In genomic region chr4:5463936-5464650, GRCh38 we compare ENCODE assay signal across 17 cellular contexts.
DNase-seq lines count a peak whose midpoint lies in the region; ATAC-seq, FAIRE-seq and TF ChIP-seq lines count a peak whose summit lies in the region.
"Had no signal": no experiment of that assay in that cellular context is flagged by ENCODE, and none has a peak within 500 bp of the region (broad histone marks: within the 10 kb centered on the region; RNA-seq: fewer than 3 reads in every experiment).

No MANE protein-coding gene starts in this region.

- H2AFZ ChIP-seq in Karpas-422 (ENCODE audit: low read length), result no peak overlapping the region
- H2AFZ ChIP-seq: GM23248 had no signal

- TF ChIP-seq POLR2A in spleen (IDR thresholded peaks at IDR 0.05), result no peak
- TF ChIP-seq POLR2A in GM12891 (IDR thresholded peaks at IDR 0.05; ENCODE audit: low read depth, low read length), result no peak

- ATAC-seq in GM19328 (IDR thresholded peaks at IDR 0.05; ENCODE audit: unreplicated experiment), result no peak
- ATAC-seq: HCT116 had no signal

- H3K9me3 ChIP-seq in Karpas-422 (ENCODE audit: low read length) (no peaks in the 10 kb centered on the region), endodermal cell (ENCODE audit: control insufficient read depth, low read length) (no peaks in the 10 kb centered on the region), spleen (no peaks in the 10 kb centered on the region)
- H3K9me3 ChIP-seq: BE2C had no signal

- no peaks in the 10 kb centered on the region for H3K9me3 Mint-ChIP-seq in endodermal cell

- no peak overlapping the region for H3K4me3 ChIP-seq in Karpas-422 (ENCODE audit: low read length)
- H3K4me3 ChIP-seq in endodermal cell (ENCODE audit: low read length), result no peak overlapping the region
- H3K4me3 ChIP-seq in spleen, result no peak overlapping the region
- H3K4me3 ChIP-seq: GM23248 had no signal

- H3K36me3 ChIP-seq in Karpas-422 (ENCODE audit: insufficient read depth, low read length) (no peaks in the 10 kb centered on the region), endodermal cell (ENCODE audit: control insufficient read depth, insufficient read depth, low read length) (no peaks in the 10 kb centered on the region), spleen (no peaks in the 10 kb centered on the region)
- H3K36me3 ChIP-seq: BE2C had no signal

- H3K9ac ChIP-seq in Karpas-422 (ENCODE audit: low read length) (no peak overlapping the region), endodermal cell (ENCODE audit: extremely low read depth, low read length, poor library complexity, severe bottlenecking) (no peak overlapping the region)
- H3K9ac ChIP-seq: GM23248 had no signal

- no peak overlapping the region for H3K27ac Mint-ChIP-seq in endodermal cell
- H3K27ac Mint-ChIP-seq: CD4-positive, alpha-beta memory T cell had no signal

- no peaks in the 10 kb centered on the region for H3K4me1 Mint-ChIP-seq in endodermal cell
- H3K4me1 Mint-ChIP-seq: CD4-positive, alpha-beta memory T cell had no signal

- FAIRE-seq in GM12891 (lab: Jason Lieb, UNC), result no peak
- FAIRE-seq: A204.1, GM19239, H54 had no signal

- 84 to 87% methylated on average over 13 to 15 of the region's 15 CpGs for WGBS in endodermal cell (ENCODE audit: insufficient coverage in 1 of 2, insufficient read length in 1 of 2), 2 experiments
- WGBS in spleen, 5 donors, result 86 to 92% (median 88%) methylated on average over 15 of the region's 15 CpGs

- no peak overlapping the region for H3K4me3 Mint-ChIP-seq in endodermal cell
- H3K4me3 Mint-ChIP-seq: CD4-positive, alpha-beta memory T cell had no signal

- H3K4me1 ChIP-seq in Karpas-422 (ENCODE audit: low read length) (no peaks in the 10 kb centered on the region), endodermal cell (ENCODE audit: control insufficient read depth, insufficient read depth, low read length) (no peaks in the 10 kb centered on the region), spleen (no peaks in the 10 kb centered on the region)
- H3K4me1 ChIP-seq: BE2C had no signal

- no peaks in the 10 kb centered on the region for H4K20me1 ChIP-seq in Karpas-422 (ENCODE audit: insufficient read depth, low read depth, low read length)

- H3K36me3 Mint-ChIP-seq in endodermal cell (ENCODE audit: low read depth), result no peaks in the 10 kb centered on the region
- H3K36me3 Mint-ChIP-seq: CD4-positive, alpha-beta memory T cell had no signal

- no peaks in the 10 kb centered on the region for H3K79me2 ChIP-seq in Karpas-422 (ENCODE audit: low read length)

- no peaks in the 10 kb centered on the region for H3K27me3 Mint-ChIP-seq in endodermal cell (ENCODE audit: insufficient read depth)
- H3K27me3 Mint-ChIP-seq: CD4-positive, alpha-beta memory T cell had no signal

- peak; percentile 32 for DNase-seq in Karpas-422
- DNase-seq in endodermal cell, result peak; percentile 34
- peak; percentile 78 for DNase-seq in mesenteric fat pad (ENCODE audit: low spot score)
- peak; percentile 49 for DNase-seq in spleen
- DNase-seq in activated CD4-positive, alpha-beta T cell treated with anti-CD3 and anti-CD28 coated beads, Interleukin-2, amount 50 U/mL, for 1 hour, result no peak
- DNase-seq in GM12891 (ENCODE audit: insufficient read length, low spot score), result no peak
- DNase-seq: BE2C; CD4-positive, alpha-beta memory T cell; DND-41; GDM1; GM23248 had no signal

- TF ChIP-seq CTCF in endodermal cell (conservative IDR thresholded peaks at IDR 0.05) (no peak), spleen (IDR thresholded peaks at IDR 0.05 in 8 of 11, conservative IDR thresholded peaks at IDR 0.05 in 3 of 11) (no peak)

- intact Hi-C loops in spleen (cut with DNase I; ENCODE audit: low total_unique reads), result no loop called here

- H3K27me3 ChIP-seq in Karpas-422 (ENCODE audit: low read length) (no peaks in the 10 kb centered on the region), endodermal cell (ENCODE audit: control insufficient read depth, insufficient read depth, low read length, poor library complexity, severe bottlenecking) (no peaks in the 10 kb centered on the region), spleen (replicated peaks in 1 of 7) (no peaks in the 10 kb centered on the region)
- H3K27me3 ChIP-seq: BE2C had no signal

- H3K9me2 ChIP-seq in Karpas-422 (replicated peaks; ENCODE audit: insufficient read depth, low read length), result no peaks in the 10 kb centered on the region

- no peak overlapping the region for H3K4me2 ChIP-seq in Karpas-422 (ENCODE audit: low read depth, low read length, poor library complexity, severe bottlenecking)

- H3K27ac ChIP-seq in Karpas-422 (ENCODE audit: low read length), result no peak overlapping the region
- no peak overlapping the region for H3K27ac ChIP-seq in endodermal cell (ENCODE audit: low read depth, low read length)
- no peak overlapping the region for H3K27ac ChIP-seq in spleen
- H3K27ac ChIP-seq: C4-2B, GM23248 had no signal

TF ChIP-seq in GM12891, 5 proteins besides CTCF, POLR2A, EP300 and RAD21:
- TF ChIP-seq TAF1 (IDR thresholded peaks at IDR 0.05; ENCODE audit: low read depth, low read length) (no peak), SPI1 (IDR thresholded peaks at IDR 0.05; ENCODE audit: low read depth, low read length) (no peak), POU2F2 (IDR thresholded peaks at IDR 0.05; ENCODE audit: low read depth, low read length) (no peak), PAX5 (IDR thresholded peaks at IDR 0.05; ENCODE audit: insufficient read depth, low read length, severe bottlenecking) (no peak), POLR2AphosphoS5 (IDR thresholded peaks at IDR 0.05; ENCODE audit: low read depth, low read length) (no peak)

Comparison
In these comparisons a context has a peak if more than half of its experiments do, and no peak if none do; other contexts are left out.
1. DNase-seq: peak in Karpas-422 (single experiment), endodermal cell (single experiment), mesenteric fat pad (single experiment) and spleen (single experiment); none in activated CD4-positive, alpha-beta T cell treated with anti-CD3 and anti-CD28 coated beads, Interleukin-2, amount 50 U/mL, for 1 hour (single experiment) and GM12891 (single experiment).